8 cellular contexts compared by ENCODE assay signal in the genomic region with DNA sequence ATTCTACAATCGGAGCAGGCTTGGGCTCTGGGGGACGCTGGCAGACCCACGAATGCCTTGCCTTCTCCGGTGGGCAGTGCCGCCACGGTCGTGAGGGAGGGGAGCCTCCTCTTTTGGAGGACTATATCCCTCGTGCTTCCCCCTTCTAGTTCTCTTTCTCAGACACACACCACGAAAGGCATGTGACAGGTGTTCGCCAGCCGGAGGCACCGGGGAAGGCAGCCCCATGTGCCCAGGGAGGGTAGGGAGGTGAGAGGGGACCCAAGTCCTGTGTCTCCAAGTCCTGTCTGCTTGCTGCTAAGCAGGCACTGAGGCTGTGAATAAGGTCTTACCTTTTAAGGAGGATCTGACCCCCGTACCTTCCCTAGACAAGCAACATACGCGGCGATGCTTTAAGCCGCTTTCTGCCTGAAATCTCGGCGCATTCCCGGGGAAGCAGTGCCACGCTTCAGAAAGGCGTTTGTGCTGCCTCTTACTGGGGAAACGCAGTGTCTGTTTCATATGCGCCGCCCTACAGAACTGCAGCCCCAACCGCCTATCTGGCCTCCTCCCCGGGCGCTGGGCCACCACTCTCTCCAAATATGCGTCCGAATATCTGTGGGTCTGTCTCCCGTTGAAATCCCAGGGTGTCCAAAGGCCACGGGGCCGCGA. TPM values are rescaled to one million over a fixed set of nuclear protein-coding genes. Genes with fewer than 3 reads are reported as not detected.
DNase-seq lines count a peak whose midpoint lies in the region; ATAC-seq and TF ChIP-seq lines count a peak whose summit lies in the region.

No MANE protein-coding gene starts in this region.

- TF ChIP-seq CTCF in AG09309 (IDR thresholded peaks at IDR 0.05; ENCODE audit: control insufficient read depth, insufficient read depth, low read depth, low read length, missing control alignments) = peak; percentile 27
- no peak for TF ChIP-seq CTCF in HFFc6 (IDR thresholded peaks at IDR 0.05)
- TF ChIP-seq CTCF in foreskin keratinocyte (conservative IDR thresholded peaks at IDR 0.05) = no peak
- TF ChIP-seq CTCF in nephron progenitor cell (IDR thresholded peaks at IDR 0.05) = no peak

- ATAC-seq in foreskin keratinocyte = peak; percentile 30
- no peak for ATAC-seq in HG02973 (IDR thresholded peaks at IDR 0.05; ENCODE audit: unreplicated experiment)

- no peaks in the 10 kb centered on the region for H3K4me1 ChIP-seq in foreskin keratinocyte

- DNase-seq in AG09309 (ENCODE audit: low read depth) (peak; percentile 27), HFFc6 (peak; percentile 24), foreskin keratinocyte (peak in 1 of 2 donors; percentile 22), nephron progenitor cell (peak; percentile 53), HT-29 (ENCODE audit: low spot score) (no peak)
- peak; percentile 26 for DNase-seq in activated CD4-positive, alpha-beta memory T cell treated with anti-CD3 and anti-CD28 coated beads for 36 hours
- no peak for DNase-seq in effector CD4-positive, alpha-beta T cell

- CTCF ChIA-PET in activated CD4-positive, alpha-beta memory T cell treated with anti-CD3 and anti-CD28 coated beads for 36 hours (lab: Charles Lee) = interaction anchor here (0.8 to 6.1 kb wide), 2 partner anchors 182 to 257 kb away, joined by 4 to 95 read pairs; no protein-coding TSS in a partner anchor

- H3K36me3 Mint-ChIP-seq in HFFc6 (ENCODE audit: low read depth) (no peaks in the 10 kb centered on the region), nephron progenitor cell (ENCODE audit: low read depth) (no peaks in the 10 kb centered on the region)
- H3K36me3 Mint-ChIP-seq in activated CD4-positive, alpha-beta memory T cell treated with anti-CD3 and anti-CD28 coated beads for 36 hours = no peaks in the 10 kb centered on the region

- H3K27ac Mint-ChIP-seq in HFFc6 (no peak overlapping the region), nephron progenitor cell (no peak overlapping the region)
- no peak overlapping the region for H3K27ac Mint-ChIP-seq in activated CD4-positive, alpha-beta memory T cell treated with anti-CD3 and anti-CD28 coated beads for 36 hours

- no peak overlapping the region for H3K27ac ChIP-seq in foreskin keratinocyte

- H3K4me1 Mint-ChIP-seq in HFFc6 (ENCODE audit: low read depth) = no peaks in the 10 kb centered on the region
- peaks cover 13% of the 10 kb centered on the region for H3K4me1 Mint-ChIP-seq in activated CD4-positive, alpha-beta memory T cell treated with anti-CD3 and anti-CD28 coated beads for 36 hours (ENCODE audit: low read depth)
- peaks cover 37% of the 10 kb centered on the region for H3K4me1 Mint-ChIP-seq in nephron progenitor cell

- intact Hi-C loops in activated CD4-positive, alpha-beta memory T cell treated with anti-CD3 and anti-CD28 coated beads for 36 hours (cut with micrococcal nuclease) = loop anchor here (5.0 kb wide), 1 partner anchor 48 kb away; no protein-coding TSS in a partner anchor

- H3K4me3 Mint-ChIP-seq in HFFc6 = no peak overlapping the region
- H3K4me3 Mint-ChIP-seq in activated CD4-positive, alpha-beta memory T cell treated with anti-CD3 and anti-CD28 coated beads for 36 hours = peak overlapping the region; percentile 38
- peak overlapping the region; percentile 67 for H3K4me3 Mint-ChIP-seq in nephron progenitor cell

- H3K9me3 Mint-ChIP-seq in HFFc6 (no peaks in the 10 kb centered on the region), nephron progenitor cell (no peaks in the 10 kb centered on the region)
- no peaks in the 10 kb centered on the region for H3K9me3 Mint-ChIP-seq in activated CD4-positive, alpha-beta memory T cell treated with anti-CD3 and anti-CD28 coated beads for 36 hours

- POLR2A ChIA-PET in activated CD4-positive, alpha-beta memory T cell treated with anti-CD3 and anti-CD28 coated beads for 36 hours (lab: Charles Lee) = no interaction called here

- H3K27me3 ChIP-seq in foreskin keratinocyte = peaks cover 95% of the 10 kb centered on the region

- peaks cover 57% of the 10 kb centered on the region for H3K27me3 Mint-ChIP-seq in HFFc6 (ENCODE audit: insufficient read depth)
- peaks cover 70% of the 10 kb centered on the region for H3K27me3 Mint-ChIP-seq in activated CD4-positive, alpha-beta memory T cell treated with anti-CD3 and anti-CD28 coated beads for 36 hours
- peaks cover 94% of the 10 kb centered on the region for H3K27me3 Mint-ChIP-seq in nephron progenitor cell (ENCODE audit: low read depth, poor library complexity)

- peak overlapping the region; percentile 46 for H3K4me3 ChIP-seq in AG09309 (ENCODE audit: control insufficient read depth, low read depth, low read length)

RNA-seq across cellular contexts. Expression of gene PLXNA4, which starts 0.8 kb away (rescaled TPM):
- total RNA-seq in HFFc6 (2021; fragmentation: NEBNext Ultra II Directional; extraction: Animal tissue kit (Norgen Biotek cat#: 25700)) = under 1 TPM in 4 of 6 experiments, not detected in 2; 0.02 to 0.14 (median 0.05) TPM
- total RNA-seq in activated CD4-positive, alpha-beta memory T cell treated with anti-CD3 and anti-CD28 coated beads for 36 hours = under 1 TPM; 0.17 to 0.24 TPM
- total RNA-seq in foreskin keratinocyte = not detected in 2 replicates
- not detected in 2 replicates for polyA plus RNA-seq in foreskin keratinocyte
- not detected in 2 replicates for total RNA-seq in HT-29 (2014; rRNA removed; shearing (Covaris generic))

Comparison
In these comparisons a context has a peak if more than half of its experiments do, and no peak if none do; other contexts are left out.
1. DNase-seq: peak in AG09309 (single experiment), HFFc6 (single experiment), activated CD4-positive, alpha-beta memory T cell treated with anti-CD3 and anti-CD28 coated beads for 36 hours (single experiment) and nephron progenitor cell (single experiment); none in HT-29 (single experiment) and effector CD4-positive, alpha-beta T cell (single experiment).